8 cellular contexts compared by ENCODE assay signal in the genomic region with DNA sequence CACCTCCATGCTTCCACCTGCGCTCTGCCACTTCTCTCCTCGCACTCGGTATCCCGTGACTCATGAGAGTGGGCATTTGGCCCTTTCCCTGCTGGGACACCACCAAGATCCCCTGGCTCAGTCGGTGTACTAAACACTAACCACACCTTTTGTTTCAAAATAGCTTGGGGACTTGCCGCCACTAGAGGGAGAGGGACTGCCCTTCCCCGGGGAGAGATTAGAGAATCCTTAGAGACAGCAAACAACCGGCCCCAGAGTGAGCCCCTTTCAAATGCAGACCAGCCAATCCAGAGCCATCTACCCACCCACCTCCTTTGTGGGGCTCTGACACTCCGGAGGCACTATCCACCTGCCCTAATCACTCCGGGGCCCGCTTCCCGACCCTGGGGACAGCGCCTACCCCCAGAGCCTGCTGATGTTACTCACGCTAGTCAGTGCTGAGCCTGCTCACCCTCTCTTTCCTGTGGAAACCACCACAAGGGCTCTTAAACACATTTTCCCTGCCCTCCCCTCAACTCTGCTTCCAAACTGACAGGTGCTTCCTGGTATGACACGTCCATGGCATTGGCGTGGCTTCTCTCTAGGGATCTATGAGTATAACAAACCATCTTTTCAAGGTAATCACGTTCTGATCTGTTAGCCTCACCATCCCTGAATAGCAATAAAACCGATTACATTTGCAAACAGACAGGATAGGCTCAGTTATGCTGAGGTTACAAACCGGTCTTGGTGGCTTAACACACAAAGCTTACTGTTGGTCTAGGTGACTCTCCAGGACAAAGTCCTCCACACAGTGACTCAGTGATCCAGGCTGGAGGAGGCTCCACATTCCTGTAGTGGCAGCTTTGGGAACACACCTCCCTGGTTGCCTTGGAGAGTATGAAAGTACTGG.
DNase-seq lines count a peak whose midpoint lies in the region; ATAC-seq and TF ChIP-seq lines count a peak whose summit lies in the region.

No MANE protein-coding gene starts in this region.

- H3K9me3 Mint-ChIP-seq in activated naive CD4-positive, alpha-beta T cell treated with anti-CD3 and anti-CD28 coated beads for 36 hours = peaks cover 3% of the 10 kb centered on the region
- H3K9me3 Mint-ChIP-seq in neural crest cell = no peaks in the 10 kb centered on the region

- no peak overlapping the region for H3K27ac Mint-ChIP-seq in activated naive CD4-positive, alpha-beta T cell treated with anti-CD3 and anti-CD28 coated beads for 36 hours
- H3K27ac Mint-ChIP-seq in neural crest cell (ENCODE audit: unreplicated experiment) = peak overlapping the region; percentile 40

- H3K4me3 Mint-ChIP-seq in activated naive CD4-positive, alpha-beta T cell treated with anti-CD3 and anti-CD28 coated beads for 36 hours = no peak overlapping the region
- H3K4me3 Mint-ChIP-seq in neural crest cell = no peak overlapping the region

- intact Hi-C loops in activated naive CD4-positive, alpha-beta T cell treated with anti-CD3 and anti-CD28 coated beads for 36 hours (cut with micrococcal nuclease) = no loop called here

- CTCF ChIA-PET in activated naive CD4-positive, alpha-beta T cell treated with anti-CD3 and anti-CD28 coated beads for 36 hours (lab: Charles Lee) = no interaction called here

- ATAC-seq in SK-N-SH treated with all-trans-retinoic acid at 6 μM for 48 hours (peak; percentile 40; the same call in 1 of the 3 replicates), GM18517 (IDR thresholded peaks at IDR 0.05; ENCODE audit: unreplicated experiment) (no peak)

- peaks cover 32% of the 10 kb centered on the region for H3K27me3 Mint-ChIP-seq in activated naive CD4-positive, alpha-beta T cell treated with anti-CD3 and anti-CD28 coated beads for 36 hours (ENCODE audit: low read depth)
- H3K27me3 Mint-ChIP-seq in neural crest cell (ENCODE audit: low read depth) = no peaks in the 10 kb centered on the region

- H3K36me3 Mint-ChIP-seq in activated naive CD4-positive, alpha-beta T cell treated with anti-CD3 and anti-CD28 coated beads for 36 hours (ENCODE audit: low read depth) = no peaks in the 10 kb centered on the region
- H3K36me3 Mint-ChIP-seq in neural crest cell (ENCODE audit: low read depth) = no peaks in the 10 kb centered on the region

- no peak overlapping the region for H3K27ac ChIP-seq in epithelial cell of prostate

- DNase-seq in activated naive CD4-positive, alpha-beta T cell treated with anti-CD3 and anti-CD28 coated beads for 36 hours = peak; percentile 57
- DNase-seq in activated naive CD4-positive, alpha-beta T cell (lab: John Stamatoyannopoulos, UW) = no peak
- DNase-seq in epithelial cell of prostate (ENCODE audit: low read depth, low spot score) (peak; percentile 3), neural crest cell (ENCODE audit: low read depth, low spot score) (peak; percentile 42), Ammon's horn (ENCODE audit: low spot score) (no peak)

- TF ChIP-seq CTCF in LNCAP (IDR thresholded peaks at IDR 0.05) (peak; percentile 43), neural crest cell (conservative IDR thresholded peaks at IDR 0.05) (peak; percentile 66)

- H3K4me1 Mint-ChIP-seq in activated naive CD4-positive, alpha-beta T cell treated with anti-CD3 and anti-CD28 coated beads for 36 hours (ENCODE audit: low read depth) = peaks cover 9% of the 10 kb centered on the region
- H3K4me1 Mint-ChIP-seq in neural crest cell = peaks cover 20% of the 10 kb centered on the region

TF ChIP-seq in SK-N-SH treated with all-trans-retinoic acid at 6 μM for 48 hours, 23 proteins besides CTCF, POLR2A, EP300 and RAD21:
- TF ChIP-seq, protein P1, sequence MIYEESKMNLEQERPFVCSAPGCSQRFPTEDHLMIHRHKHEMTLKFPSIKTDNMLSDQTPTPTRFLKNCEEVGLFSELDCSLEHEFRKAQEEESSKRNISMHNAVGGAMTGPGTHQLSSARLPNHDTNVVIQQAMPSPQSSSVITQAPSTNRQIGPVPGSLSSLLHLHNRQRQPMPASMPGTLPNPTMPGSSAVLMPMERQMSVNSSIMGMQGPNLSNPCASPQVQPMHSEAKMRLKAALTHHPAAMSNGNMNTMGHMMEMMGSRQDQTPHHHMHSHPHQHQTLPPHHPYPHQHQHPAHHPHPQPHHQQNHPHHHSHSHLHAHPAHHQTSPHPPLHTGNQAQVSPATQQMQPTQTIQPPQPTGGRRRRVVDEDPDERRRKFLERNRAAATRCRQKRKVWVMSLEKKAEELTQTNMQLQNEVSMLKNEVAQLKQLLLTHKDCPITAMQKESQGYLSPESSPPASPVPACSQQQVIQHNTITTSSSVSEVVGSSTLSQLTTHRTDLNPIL (CRISPR knock-in tag; IDR thresholded peaks at IDR 0.05; ENCODE audit: low read depth) = no peak
- TF ChIP-seq RARB (CRISPR knock-in tag; IDR thresholded peaks at IDR 0.05) (no peak), ESRRG (CRISPR knock-in tag; IDR thresholded peaks at IDR 0.05) (no peak), ZC3H10 (CRISPR knock-in tag; IDR thresholded peaks at IDR 0.05) (no peak), BACH2 (CRISPR knock-in tag; IDR thresholded peaks at IDR 0.05; ENCODE audit: borderline replicate concordance) (no peak), CSRNP3 (CRISPR knock-in tag; IDR thresholded peaks at IDR 0.05) (no peak), ZNF70 (CRISPR knock-in tag; IDR thresholded peaks at IDR 0.05) (no peak), GLIS3 (CRISPR knock-in tag; IDR thresholded peaks at IDR 0.05) (no peak), ZNF8 (CRISPR knock-in tag; IDR thresholded peaks at IDR 0.05) (no peak), TOX (CRISPR knock-in tag; IDR thresholded peaks at IDR 0.05; ENCODE audit: borderline replicate concordance) (no peak), CSDC2 (CRISPR knock-in tag; IDR thresholded peaks at IDR 0.05) (no peak), SNAI2 (CRISPR knock-in tag; IDR thresholded peaks at IDR 0.05) (no peak), OSR1 (CRISPR knock-in tag; IDR thresholded peaks at IDR 0.05) (no peak), TCF4 (CRISPR knock-in tag; IDR thresholded peaks at IDR 0.05; ENCODE audit: borderline replicate concordance) (no peak), ISL1 (CRISPR knock-in tag; IDR thresholded peaks at IDR 0.05) (no peak)
- TF ChIP-seq, protein P2, sequence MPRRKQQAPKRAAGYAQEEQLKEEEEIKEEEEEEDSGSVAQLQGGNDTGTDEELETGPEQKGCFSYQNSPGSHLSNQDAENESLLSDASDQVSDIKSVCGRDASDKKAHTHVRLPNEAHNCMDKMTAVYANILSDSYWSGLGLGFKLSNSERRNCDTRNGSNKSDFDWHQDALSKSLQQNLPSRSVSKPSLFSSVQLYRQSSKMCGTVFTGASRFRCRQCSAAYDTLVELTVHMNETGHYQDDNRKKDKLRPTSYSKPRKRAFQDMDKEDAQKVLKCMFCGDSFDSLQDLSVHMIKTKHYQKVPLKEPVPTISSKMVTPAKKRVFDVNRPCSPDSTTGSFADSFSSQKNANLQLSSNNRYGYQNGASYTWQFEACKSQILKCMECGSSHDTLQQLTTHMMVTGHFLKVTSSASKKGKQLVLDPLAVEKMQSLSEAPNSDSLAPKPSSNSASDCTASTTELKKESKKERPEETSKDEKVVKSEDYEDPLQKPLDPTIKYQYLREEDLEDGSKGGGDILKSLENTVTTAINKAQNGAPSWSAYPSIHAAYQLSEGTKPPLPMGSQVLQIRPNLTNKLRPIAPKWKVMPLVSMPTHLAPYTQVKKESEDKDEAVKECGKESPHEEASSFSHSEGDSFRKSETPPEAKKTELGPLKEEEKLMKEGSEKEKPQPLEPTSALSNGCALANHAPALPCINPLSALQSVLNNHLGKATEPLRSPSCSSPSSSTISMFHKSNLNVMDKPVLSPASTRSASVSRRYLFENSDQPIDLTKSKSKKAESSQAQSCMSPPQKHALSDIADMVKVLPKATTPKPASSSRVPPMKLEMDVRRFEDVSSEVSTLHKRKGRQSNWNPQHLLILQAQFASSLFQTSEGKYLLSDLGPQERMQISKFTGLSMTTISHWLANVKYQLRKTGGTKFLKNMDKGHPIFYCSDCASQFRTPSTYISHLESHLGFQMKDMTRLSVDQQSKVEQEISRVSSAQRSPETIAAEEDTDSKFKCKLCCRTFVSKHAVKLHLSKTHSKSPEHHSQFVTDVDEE (CRISPR knock-in tag; IDR thresholded peaks at IDR 0.05) = no peak
- TF ChIP-seq, protein P3, sequence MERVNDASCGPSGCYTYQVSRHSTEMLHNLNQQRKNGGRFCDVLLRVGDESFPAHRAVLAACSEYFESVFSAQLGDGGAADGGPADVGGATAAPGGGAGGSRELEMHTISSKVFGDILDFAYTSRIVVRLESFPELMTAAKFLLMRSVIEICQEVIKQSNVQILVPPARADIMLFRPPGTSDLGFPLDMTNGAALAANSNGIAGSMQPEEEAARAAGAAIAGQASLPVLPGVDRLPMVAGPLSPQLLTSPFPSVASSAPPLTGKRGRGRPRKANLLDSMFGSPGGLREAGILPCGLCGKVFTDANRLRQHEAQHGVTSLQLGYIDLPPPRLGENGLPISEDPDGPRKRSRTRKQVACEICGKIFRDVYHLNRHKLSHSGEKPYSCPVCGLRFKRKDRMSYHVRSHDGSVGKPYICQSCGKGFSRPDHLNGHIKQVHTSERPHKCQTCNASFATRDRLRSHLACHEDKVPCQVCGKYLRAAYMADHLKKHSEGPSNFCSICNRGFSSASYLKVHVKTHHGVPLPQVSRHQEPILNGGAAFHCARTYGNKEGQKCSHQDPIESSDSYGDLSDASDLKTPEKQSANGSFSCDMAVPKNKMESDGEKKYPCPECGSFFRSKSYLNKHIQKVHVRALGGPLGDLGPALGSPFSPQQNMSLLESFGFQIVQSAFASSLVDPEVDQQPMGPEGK (CRISPR knock-in tag; IDR thresholded peaks at IDR 0.05; ENCODE audit: borderline replicate concordance) = no peak

Comparison
In these comparisons a context has a peak if more than half of its experiments do, and no peak if none do; other contexts are left out.
1. DNase-seq: peak in activated naive CD4-positive, alpha-beta T cell treated with anti-CD3 and anti-CD28 coated beads for 36 hours (single experiment), epithelial cell of prostate (single experiment) and neural crest cell (single experiment); none in activated naive CD4-positive, alpha-beta T cell (0 of 4) and Ammon's horn (single experiment).